Comparison of ENCODE assay signal across 9 cellular contexts in the genomic region with DNA sequence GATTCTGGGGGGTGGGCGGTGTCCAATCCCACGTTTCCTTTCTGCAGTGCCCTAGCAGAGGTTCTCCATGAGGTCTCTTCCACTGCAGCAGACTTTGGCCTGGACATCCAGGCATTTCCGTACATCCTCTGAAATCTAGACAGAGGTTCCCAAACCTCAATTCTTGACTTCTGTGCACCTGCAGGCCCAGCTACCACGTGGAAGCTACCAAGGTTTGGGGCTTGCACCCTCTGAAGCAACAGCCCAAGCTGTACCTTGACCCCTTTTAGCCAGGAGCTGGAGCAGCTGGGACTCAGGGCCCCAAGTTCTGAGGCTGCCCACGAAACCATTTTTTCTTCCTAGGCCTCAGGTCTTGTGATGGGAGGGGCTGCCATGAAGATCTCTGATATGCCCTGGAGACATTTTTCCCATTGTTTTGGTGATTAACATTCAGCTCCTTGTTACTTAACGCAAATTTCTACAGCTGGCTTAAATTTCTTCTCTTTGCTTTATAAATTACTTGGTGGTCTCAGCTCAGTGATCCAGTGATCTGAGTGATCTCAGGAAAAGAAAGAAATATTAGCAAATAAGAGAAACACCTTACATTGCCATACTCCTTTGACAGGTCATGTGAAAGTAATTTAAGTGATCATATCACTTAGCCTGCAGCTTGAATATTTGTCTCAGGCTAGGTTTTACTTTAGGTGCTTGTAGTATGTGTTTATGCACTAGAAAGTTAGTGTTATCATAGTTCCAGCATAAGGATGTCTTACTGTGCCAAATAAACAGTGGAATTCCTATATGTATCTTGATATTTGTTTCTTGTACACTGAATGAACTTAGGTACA. TPM values are rescaled to one million over a fixed set of nuclear protein-coding genes. Genes with fewer than 3 reads are reported as not detected.
DNase-seq lines count a peak whose midpoint lies in the region; ATAC-seq and TF ChIP-seq lines count a peak whose summit lies in the region.
"Had no signal": no experiment of that assay in that cellular context is flagged by ENCODE, and none has a peak within 500 bp of the region (broad histone marks: within the 10 kb centered on the region; RNA-seq: fewer than 3 reads in every experiment).

No MANE protein-coding gene starts in this region.

- peaks cover 60% of the 10 kb centered on the region for H3K4me1 Mint-ChIP-seq in central memory CD8-positive, alpha-beta T cell

- no peak overlapping the region for H3K4me3 ChIP-seq in smooth muscle cell
- H3K4me3 ChIP-seq: colonic mucosa had no signal

- peaks cover 64% of the 10 kb centered on the region for H3K79me2 ChIP-seq in smooth muscle cell (ENCODE audit: low read depth)

- ATAC-seq in central memory CD8-positive, alpha-beta T cell (replicated peaks; ENCODE audit: extremely low read depth, poor library complexity, severe bottlenecking) = no peak
- no peak for ATAC-seq in HG02610 (IDR thresholded peaks at IDR 0.05; ENCODE audit: unreplicated experiment)
- ATAC-seq in HG03196 (IDR thresholded peaks at IDR 0.05; ENCODE audit: unreplicated experiment) = no peak

- no peaks in the 10 kb centered on the region for H3K9me3 ChIP-seq in smooth muscle cell (replicated peaks; ENCODE audit: low read depth)
- H3K9me3 ChIP-seq: colonic mucosa had no signal

- H3K9ac ChIP-seq in smooth muscle cell (ENCODE audit: low read depth) = peak overlapping the region; percentile 52

- H3K36me3 Mint-ChIP-seq in central memory CD8-positive, alpha-beta T cell (ENCODE audit: insufficient read depth) = peaks cover 5% of the 10 kb centered on the region

- peaks cover 7% of the 10 kb centered on the region for H3K4me1 ChIP-seq in smooth muscle cell (ENCODE audit: low read depth)

- H4K20me1 ChIP-seq in smooth muscle cell (ENCODE audit: low read depth) = peaks cover 34% of the 10 kb centered on the region

- no peaks in the 10 kb centered on the region for H3K36me3 ChIP-seq in smooth muscle cell (ENCODE audit: low read depth)
- H3K36me3 ChIP-seq: colonic mucosa had no signal

- no peak for TF ChIP-seq CTCF in smooth muscle cell (IDR thresholded peaks at IDR 0.05; ENCODE audit: borderline replicate concordance, insufficient read depth, poor library complexity, severe bottlenecking)

- H3K27ac Mint-ChIP-seq in central memory CD8-positive, alpha-beta T cell (ENCODE audit: low read depth) = peak overlapping the region; percentile 20

- peaks cover 30% of the 10 kb centered on the region for H3F3A ChIP-seq in smooth muscle cell (ENCODE audit: low read depth)

- no peaks in the 10 kb centered on the region for H3K9me3 Mint-ChIP-seq in central memory CD8-positive, alpha-beta T cell

- no peaks in the 10 kb centered on the region for H3K27me3 ChIP-seq in smooth muscle cell (ENCODE audit: low read depth)
- H3K27me3 ChIP-seq: colonic mucosa had no signal

- peak; percentile 38 for DNase-seq in M059J (ENCODE audit: low read depth)
- DNase-seq in central memory CD8-positive, alpha-beta T cell (ENCODE audit: low spot score in 2 of 2) = no peak
- no peak for DNase-seq in smooth muscle cell (lab: John Stamatoyannopoulos, UW; ENCODE audit: unreplicated experiment)
- no peak for DNase-seq in HT-29 (ENCODE audit: low spot score)
- DNase-seq: activated CD8-positive, alpha-beta memory T cell treated with anti-CD3 and anti-CD28 coated beads, Interleukin-2, amount 50 U/mL, for 48 hours; GDM1 had no signal

- H3K27me3 Mint-ChIP-seq in central memory CD8-positive, alpha-beta T cell = no peaks in the 10 kb centered on the region

- WGBS in smooth muscle cell (ENCODE audit: low lambda C conversion rate) = 73% methylated on average over 6 of the region's 6 CpGs

- H3K4me3 Mint-ChIP-seq in central memory CD8-positive, alpha-beta T cell = peak overlapping the region; percentile 38

- no peak overlapping the region for H2AFZ ChIP-seq in smooth muscle cell (ENCODE audit: low read depth)

- no peak overlapping the region for H3K4me2 ChIP-seq in smooth muscle cell

- H3K27ac ChIP-seq in smooth muscle cell (ENCODE audit: low read depth) = peak overlapping the region; percentile 89

RNA-seq across cellular contexts. Expression of a gene that starts 3.0 kb away (rescaled TPM):
- 55.9 and 96.5 TPM in 2 replicates for total RNA-seq in M059J (2014; rRNA removed; shearing (Covaris generic))
- total RNA-seq in smooth muscle cell = 78.7 and 91.9 TPM in 2 replicates
- 71.8 and 73.8 TPM in 2 replicates for polyA plus RNA-seq in smooth muscle cell
- 30.2 and 39.5 TPM in 2 replicates for total RNA-seq in HT-29 (2014; rRNA removed; shearing (Covaris generic))

RNA-seq across cellular contexts. Expression of a gene that starts 7.5 kb away (rescaled TPM):
- 13.8 and 27.8 TPM in 2 replicates for total RNA-seq in M059J (2014; rRNA removed; shearing (Covaris generic))
- 27.2 and 57.9 TPM in 2 replicates for total RNA-seq in smooth muscle cell
- 24.5 and 35.7 TPM in 2 replicates for polyA plus RNA-seq in smooth muscle cell
- total RNA-seq in HT-29 (2014; rRNA removed; shearing (Covaris generic)) = 23.4 and 24.9 TPM in 2 replicates

RNA-seq across cellular contexts. Expression of a gene that starts 50.2 kb away (rescaled TPM):
- 14.8 and 16.8 TPM in 2 replicates for total RNA-seq in M059J (2014; rRNA removed; shearing (Covaris generic))
- total RNA-seq in smooth muscle cell = 16.0 and 25.1 TPM in 2 replicates
- 11.0 and 13.4 TPM in 2 replicates for polyA plus RNA-seq in smooth muscle cell
- 10.8 and 11.3 TPM in 2 replicates for total RNA-seq in HT-29 (2014; rRNA removed; shearing (Covaris generic))

RNA-seq across cellular contexts. Expression of a gene that starts 50.2 kb away (rescaled TPM):
- 62.4 and 138 TPM in 2 replicates for total RNA-seq in M059J (2014; rRNA removed; shearing (Covaris generic))
- 46.5 and 88.4 TPM in 2 replicates for total RNA-seq in smooth muscle cell
- 18.4 and 18.6 TPM in 2 replicates for polyA plus RNA-seq in smooth muscle cell
- 12.0 and 24.0 TPM in 2 replicates for total RNA-seq in HT-29 (2014; rRNA removed; shearing (Covaris generic))
